ENCODE assay signal across 11 cellular contexts in the genomic region with DNA sequence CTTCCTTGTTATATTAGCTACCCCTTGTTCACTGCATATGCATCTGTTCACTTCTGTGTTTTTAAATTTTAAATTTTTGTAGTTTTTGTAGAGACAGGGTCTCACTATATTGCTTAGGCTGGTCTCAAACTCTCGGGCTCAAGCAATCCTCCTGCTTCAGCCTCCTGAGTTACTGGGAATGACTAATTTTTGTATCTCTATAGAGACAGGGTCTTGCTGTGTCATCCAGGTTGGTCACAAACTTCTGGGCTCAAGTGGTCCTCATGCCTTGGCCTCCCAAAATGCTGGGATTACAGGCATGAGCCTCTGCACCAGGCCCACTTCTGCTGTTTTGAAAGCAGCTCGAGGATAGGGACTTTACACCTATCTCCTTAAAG.
DNase-seq lines count a peak whose midpoint lies in the region; ATAC-seq lines count a peak whose summit lies in the region.
"Had no signal": no experiment of that assay in that cellular context is flagged by ENCODE, and none has a peak within 500 bp of the region (broad histone marks: within the 10 kb centered on the region; RNA-seq: fewer than 3 reads in every experiment).

No MANE protein-coding gene starts in this region.

- H3K36me3 Mint-ChIP-seq in naive B cell: no peaks in the 10 kb centered on the region

- H3K27me3 Mint-ChIP-seq in naive B cell: no peaks in the 10 kb centered on the region

- DNase-seq in naive B cell (no peak), NOMO-1 treated with dmso at 0.1 percent for 144 hours (lab: John Stamatoyannopoulos, UW; ENCODE audit: unreplicated experiment) (no peak), NCI-H187 (lab: John Stamatoyannopoulos, UW) (no peak), NCI-H82 treated with DMSO at 0.1 percent for 48 hours (lab: John Stamatoyannopoulos, UW; ENCODE audit: unreplicated experiment) (no peak)
- DNase-seq: anterior cingulate cortex, esophagus squamous epithelium, WERI-Rb-1 had no signal

- H3K9me3 Mint-ChIP-seq in naive B cell: peaks cover 0 to 5% (median 1%) of the 10 kb centered on the region in 7 donors

- H3K4me1 Mint-ChIP-seq in naive B cell: peaks cover 16 to 51% (median 16%) of the 10 kb centered on the region in 3 donors

- H3K27ac Mint-ChIP-seq in naive B cell: peak overlapping the region in 4 of 6 donors; percentile 67 to 86 (median 72)

- peak overlapping the region in 6 of 8 donors; percentile 14 to 84 (median 70) for H3K4me3 Mint-ChIP-seq in naive B cell

- ATAC-seq in GM19025 (IDR thresholded peaks at IDR 0.05; ENCODE audit: low read depth, unreplicated experiment) (peak; percentile 8), GM21723 (IDR thresholded peaks at IDR 0.05; ENCODE audit: unreplicated experiment) (peak; percentile 32), HG03457 (IDR thresholded peaks at IDR 0.05; ENCODE audit: unreplicated experiment) (peak; percentile 11), naive B cell (ENCODE audit: low read depth in 2 of 2) (no peak), HG03280 (IDR thresholded peaks at IDR 0.05; ENCODE audit: unreplicated experiment) (no peak)

Comparison
In these comparisons a context has a peak if more than half of its experiments do, and no peak if none do; other contexts are left out.
1. ATAC-seq: peak in GM19025 (single experiment), GM21723 (single experiment) and HG03457 (single experiment); none in naive B cell (0 of 2) and HG03280 (single experiment).